ENCODE assay signal across 8 cellular contexts in genomic region chr9:134136997-134137302, GRCh38. TPM values are rescaled to one million over a fixed set of nuclear protein-coding genes. Genes with fewer than 3 reads are reported as not detected.
DNase-seq lines count a peak whose midpoint lies in the region; ATAC-seq, FAIRE-seq and TF ChIP-seq lines count a peak whose summit lies in the region.

No MANE protein-coding gene starts in this region.

- 55% methylated on average over 7 of the region's 7 CpGs for WGBS in HUES64

- H3K27me3 ChIP-seq in HUES64 (ENCODE audit: insufficient read depth, low read length) (no peaks in the 10 kb centered on the region), bronchial epithelial cell (ENCODE audit: control insufficient read depth, insufficient read depth, low read length) (no peaks in the 10 kb centered on the region), muscle layer of duodenum (ENCODE audit: low read depth, low read length) (no peaks in the 10 kb centered on the region)

- no peaks in the 10 kb centered on the region for H3K9me3 ChIP-seq in HUES64 (ENCODE audit: insufficient read depth, low read depth, low read length)
- no peaks in the 10 kb centered on the region for H3K9me3 ChIP-seq in muscle layer of duodenum (ENCODE audit: control insufficient read depth in 1 of 2, low read length in 2 of 2)

- no peak for TF ChIP-seq CTCF in bronchial epithelial cell (IDR thresholded peaks at IDR 0.05; ENCODE audit: insufficient read depth, low read length, severe bottlenecking)

- H3K4me3 ChIP-seq in HUES64 (ENCODE audit: low read length) (peak overlapping the region; percentile 72), bronchial epithelial cell (ENCODE audit: low read depth, low read length) (peak overlapping the region; percentile 92), muscle layer of duodenum (ENCODE audit: low read depth in 1 of 2, low read length in 2 of 2) (peak overlapping the region; percentile 75 to 94)

- FAIRE-seq in bronchial epithelial cell (lab: Jason Lieb, UNC), result no peak

- peak; percentile 29 for DNase-seq in AG08395 (ENCODE audit: low spot score)
- DNase-seq in bronchial epithelial cell (ENCODE audit: low read depth), result no peak
- DNase-seq in medulla oblongata (ENCODE audit: extremely low spot score), result no peak
- DNase-seq in cerebellar cortex (ENCODE audit: low spot score), result no peak

- ATAC-seq in HG03460 (IDR thresholded peaks at IDR 0.05; ENCODE audit: unreplicated experiment) (no peak), HG02840 (IDR thresholded peaks at IDR 0.05; ENCODE audit: low FRiP score, unreplicated experiment) (no peak)

- H3K36me3 ChIP-seq in HUES64 (ENCODE audit: insufficient read depth, low read length) (peaks cover 34% of the 10 kb centered on the region), bronchial epithelial cell (ENCODE audit: control insufficient read depth, insufficient read depth, low read length) (peaks cover 9% of the 10 kb centered on the region), muscle layer of duodenum (ENCODE audit: control insufficient read depth in 1 of 2, insufficient read depth in 2 of 2, low read length in 2 of 2) (peaks cover 8 to 18% of the 10 kb centered on the region in 2 donors)

- 0 out of 2 replicates have a peak overlapping the region, but pooled peaks have one; percentile 54 for H3K27ac ChIP-seq in HUES64 (ENCODE audit: low read depth, low read length)
- peak overlapping the region; percentile 31 for H3K27ac ChIP-seq in muscle layer of duodenum (ENCODE audit: low read length)

- peaks cover 11% of the 10 kb centered on the region for H3K4me1 ChIP-seq in HUES64 (ENCODE audit: insufficient read depth, low read length)
- H3K4me1 ChIP-seq in muscle layer of duodenum (ENCODE audit: control insufficient read depth in 1 of 2, insufficient read depth in 2 of 2, low read length in 2 of 2), result peaks cover 13 to 50% of the 10 kb centered on the region in 2 donors

- peak overlapping the region; percentile 96 for H3K9ac ChIP-seq in HUES64 (ENCODE audit: low read depth, low read length)

RNA-seq across cellular contexts. Expression of gene WDR5, which starts 1.1 kb away (rescaled TPM):
- polyA plus RNA-seq in HUES64 (2013, experiment 1 of 2), result 45.0 TPM
- 43.0 TPM for polyA plus RNA-seq in HUES64 (2013, experiment 2 of 2)
- 16.1 TPM in 2 replicates for total RNA-seq in bronchial epithelial cell

RNA-seq across cellular contexts. Expression of gene RNU6ATAC, which starts 27.4 kb away (rescaled TPM):
- 36,977 TPM for polyA plus RNA-seq in HUES64 (2013, experiment 1 of 2)
- polyA plus RNA-seq in HUES64 (2013, experiment 2 of 2), result 26,497 TPM
- not detected in 2 replicates for total RNA-seq in bronchial epithelial cell
